ENCODE assay signal across 1 cellular context in the genomic region with DNA sequence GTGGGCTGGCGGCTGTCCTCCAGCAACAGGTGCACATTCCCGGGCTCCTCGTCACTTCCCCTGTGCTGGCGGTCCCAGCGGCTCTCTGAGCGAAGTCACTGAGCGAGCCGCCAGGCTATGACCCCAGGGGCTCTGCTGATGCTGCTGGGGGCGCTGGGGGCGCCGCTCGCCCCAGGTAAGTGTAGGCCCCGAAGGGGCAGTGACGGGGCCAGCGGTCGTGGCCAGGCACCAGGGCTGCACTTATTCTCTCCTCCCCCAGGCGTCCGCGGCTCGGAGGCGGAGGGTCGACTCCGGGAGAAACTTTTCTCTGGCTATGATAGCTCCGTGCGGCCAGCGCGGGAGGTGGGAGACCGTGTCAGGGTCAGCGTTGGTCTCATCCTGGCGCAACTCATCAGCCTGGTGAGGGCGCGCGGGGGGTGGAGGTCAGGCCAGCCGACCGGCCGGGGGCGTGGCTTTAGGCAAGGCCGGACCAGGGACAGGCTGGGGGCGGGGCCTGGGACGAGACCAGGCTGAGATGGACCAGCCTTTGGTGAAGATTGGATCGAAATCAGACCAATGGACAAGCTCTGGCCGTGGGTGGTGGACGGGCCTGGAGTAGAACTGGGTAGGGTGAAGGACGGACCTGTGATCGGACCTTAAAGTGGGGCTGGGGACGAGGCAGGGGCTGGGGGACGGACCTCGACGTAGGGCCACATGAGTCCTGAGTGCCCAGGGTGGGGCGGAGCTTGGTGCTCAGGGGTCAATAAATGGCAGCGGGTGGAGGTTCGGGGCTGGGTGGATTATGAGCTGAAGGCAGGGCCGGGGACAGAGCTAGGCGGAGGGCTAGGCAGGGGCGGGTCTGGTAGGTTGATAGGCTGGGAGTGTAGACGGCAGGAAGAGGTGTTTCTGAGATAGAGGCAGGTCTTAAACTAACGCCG.
TF ChIP-seq lines count a peak whose summit lies in the region.

A gene with protein sequence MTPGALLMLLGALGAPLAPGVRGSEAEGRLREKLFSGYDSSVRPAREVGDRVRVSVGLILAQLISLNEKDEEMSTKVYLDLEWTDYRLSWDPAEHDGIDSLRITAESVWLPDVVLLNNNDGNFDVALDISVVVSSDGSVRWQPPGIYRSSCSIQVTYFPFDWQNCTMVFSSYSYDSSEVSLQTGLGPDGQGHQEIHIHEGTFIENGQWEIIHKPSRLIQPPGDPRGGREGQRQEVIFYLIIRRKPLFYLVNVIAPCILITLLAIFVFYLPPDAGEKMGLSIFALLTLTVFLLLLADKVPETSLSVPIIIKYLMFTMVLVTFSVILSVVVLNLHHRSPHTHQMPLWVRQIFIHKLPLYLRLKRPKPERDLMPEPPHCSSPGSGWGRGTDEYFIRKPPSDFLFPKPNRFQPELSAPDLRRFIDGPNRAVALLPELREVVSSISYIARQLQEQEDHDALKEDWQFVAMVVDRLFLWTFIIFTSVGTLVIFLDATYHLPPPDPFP (plus strand): TSS at position 51 of the 917 bp plus-strand sequence. CDS start 67 bp downstream, at position 118.

TF ChIP-seq in HepG2, 621 proteins besides CTCF, POLR2A, EP300 and RAD21 (continued from another document and continues in another):
- TF ChIP-seq ZNF510 (CRISPR knock-in tag; IDR thresholded peaks at IDR 0.05; ENCODE audit: low read depth) (no peak), TAF15 (IDR thresholded peaks at IDR 0.05; ENCODE audit: low read depth, low read length, poor library complexity, severe bottlenecking) (no peak), TOPORS (CRISPR knock-in tag; IDR thresholded peaks at IDR 0.05) (no peak), PAX8 (CRISPR knock-in tag; IDR thresholded peaks at IDR 0.05; ENCODE audit: borderline replicate concordance) (0 out of 2 replicates have a peak, but pooled peaks have one; percentile 43), FOXJ3 (CRISPR knock-in tag; IDR thresholded peaks at IDR 0.05; ENCODE audit: borderline replicate concordance) (no peak), ZSCAN30 (CRISPR knock-in tag; IDR thresholded peaks at IDR 0.05) (no peak), POGZ (CRISPR knock-in tag; IDR thresholded peaks at IDR 0.05) (no peak), XRCC5 (optimal IDR thresholded peaks at IDR 0.05; ENCODE audit: low read length) (peak; percentile 71), PITX1 (CRISPR knock-in tag; IDR thresholded peaks at IDR 0.05) (0 out of 2 replicates have a peak, but pooled peaks have one; percentile 9), MED1 (CRISPR knock-in tag; IDR thresholded peaks at IDR 0.05) (peak; percentile 37; the same call in 1 of the 2 replicates), ZNF567 (CRISPR knock-in tag; IDR thresholded peaks at IDR 0.05; ENCODE audit: borderline replicate concordance) (no peak), XBP1 (CRISPR knock-in tag; IDR thresholded peaks at IDR 0.05) (no peak), MTF1 (CRISPR knock-in tag; IDR thresholded peaks at IDR 0.05) (no peak), CREM (IDR thresholded peaks at IDR 0.05) (0 out of 2 replicates have a peak, but pooled peaks have one; percentile 19), CREM (CRISPR knock-in tag; IDR thresholded peaks at IDR 0.05) (no peak), KAT2B (IDR thresholded peaks at IDR 0.05; ENCODE audit: borderline replicate concordance, low read depth, low read length) (no peak), ZNF12 (CRISPR knock-in tag; IDR thresholded peaks at IDR 0.05) (no peak), ZNF749 (CRISPR knock-in tag; IDR thresholded peaks at IDR 0.05; ENCODE audit: borderline replicate concordance) (0 out of 2 replicates have a peak, but pooled peaks have one; percentile 49)
- TF ChIP-seq, protein P1, sequence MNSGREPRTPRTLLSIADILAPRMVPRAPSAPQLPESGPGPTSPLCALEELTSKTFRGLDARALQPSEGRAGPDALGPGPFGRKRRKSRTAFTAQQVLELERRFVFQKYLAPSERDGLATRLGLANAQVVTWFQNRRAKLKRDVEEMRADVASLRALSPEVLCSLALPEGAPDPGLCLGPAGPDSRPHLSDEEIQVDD (CRISPR knock-in tag; IDR thresholded peaks at IDR 0.05; ENCODE audit: borderline replicate concordance) = peak; percentile 67; the same call in 1 of the 2 replicates
- TF ChIP-seq, protein P2, sequence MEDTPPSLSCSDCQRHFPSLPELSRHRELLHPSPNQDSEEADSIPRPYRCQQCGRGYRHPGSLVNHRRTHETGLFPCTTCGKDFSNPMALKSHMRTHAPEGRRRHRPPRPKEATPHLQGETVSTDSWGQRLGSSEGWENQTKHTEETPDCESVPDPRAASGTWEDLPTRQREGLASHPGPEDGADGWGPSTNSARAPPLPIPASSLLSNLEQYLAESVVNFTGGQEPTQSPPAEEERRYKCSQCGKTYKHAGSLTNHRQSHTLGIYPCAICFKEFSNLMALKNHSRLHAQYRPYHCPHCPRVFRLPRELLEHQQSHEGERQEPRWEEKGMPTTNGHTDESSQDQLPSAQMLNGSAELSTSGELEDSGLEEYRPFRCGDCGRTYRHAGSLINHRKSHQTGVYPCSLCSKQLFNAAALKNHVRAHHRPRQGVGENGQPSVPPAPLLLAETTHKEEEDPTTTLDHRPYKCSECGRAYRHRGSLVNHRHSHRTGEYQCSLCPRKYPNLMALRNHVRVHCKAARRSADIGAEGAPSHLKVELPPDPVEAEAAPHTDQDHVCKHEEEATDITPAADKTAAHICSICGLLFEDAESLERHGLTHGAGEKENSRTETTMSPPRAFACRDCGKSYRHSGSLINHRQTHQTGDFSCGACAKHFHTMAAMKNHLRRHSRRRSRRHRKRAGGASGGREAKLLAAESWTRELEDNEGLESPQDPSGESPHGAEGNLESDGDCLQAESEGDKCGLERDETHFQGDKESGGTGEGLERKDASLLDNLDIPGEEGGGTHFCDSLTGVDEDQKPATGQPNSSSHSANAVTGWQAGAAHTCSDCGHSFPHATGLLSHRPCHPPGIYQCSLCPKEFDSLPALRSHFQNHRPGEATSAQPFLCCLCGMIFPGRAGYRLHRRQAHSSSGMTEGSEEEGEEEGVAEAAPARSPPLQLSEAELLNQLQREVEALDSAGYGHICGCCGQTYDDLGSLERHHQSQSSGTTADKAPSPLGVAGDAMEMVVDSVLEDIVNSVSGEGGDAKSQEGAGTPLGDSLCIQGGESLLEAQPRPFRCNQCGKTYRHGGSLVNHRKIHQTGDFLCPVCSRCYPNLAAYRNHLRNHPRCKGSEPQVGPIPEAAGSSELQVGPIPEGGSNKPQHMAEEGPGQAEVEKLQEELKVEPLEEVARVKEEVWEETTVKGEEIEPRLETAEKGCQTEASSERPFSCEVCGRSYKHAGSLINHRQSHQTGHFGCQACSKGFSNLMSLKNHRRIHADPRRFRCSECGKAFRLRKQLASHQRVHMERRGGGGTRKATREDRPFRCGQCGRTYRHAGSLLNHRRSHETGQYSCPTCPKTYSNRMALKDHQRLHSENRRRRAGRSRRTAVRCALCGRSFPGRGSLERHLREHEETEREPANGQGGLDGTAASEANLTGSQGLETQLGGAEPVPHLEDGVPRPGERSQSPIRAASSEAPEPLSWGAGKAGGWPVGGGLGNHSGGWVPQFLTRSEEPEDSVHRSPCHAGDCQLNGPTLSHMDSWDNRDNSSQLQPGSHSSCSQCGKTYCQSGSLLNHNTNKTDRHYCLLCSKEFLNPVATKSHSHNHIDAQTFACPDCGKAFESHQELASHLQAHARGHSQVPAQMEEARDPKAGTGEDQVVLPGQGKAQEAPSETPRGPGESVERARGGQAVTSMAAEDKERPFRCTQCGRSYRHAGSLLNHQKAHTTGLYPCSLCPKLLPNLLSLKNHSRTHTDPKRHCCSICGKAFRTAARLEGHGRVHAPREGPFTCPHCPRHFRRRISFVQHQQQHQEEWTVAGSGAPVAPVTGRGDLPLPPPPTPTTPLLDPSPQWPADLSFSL (CRISPR knock-in tag; IDR thresholded peaks at IDR 0.05) = no peak
- TF ChIP-seq, protein P3, sequence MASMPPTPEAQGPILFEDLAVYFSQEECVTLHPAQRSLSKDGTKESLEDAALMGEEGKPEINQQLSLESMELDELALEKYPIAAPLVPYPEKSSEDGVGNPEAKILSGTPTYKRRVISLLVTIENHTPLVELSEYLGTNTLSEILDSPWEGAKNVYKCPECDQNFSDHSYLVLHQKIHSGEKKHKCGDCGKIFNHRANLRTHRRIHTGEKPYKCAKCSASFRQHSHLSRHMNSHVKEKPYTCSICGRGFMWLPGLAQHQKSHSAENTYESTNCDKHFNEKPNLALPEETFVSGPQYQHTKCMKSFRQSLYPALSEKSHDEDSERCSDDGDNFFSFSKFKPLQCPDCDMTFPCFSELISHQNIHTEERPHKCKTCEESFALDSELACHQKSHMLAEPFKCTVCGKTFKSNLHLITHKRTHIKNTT (CRISPR knock-in tag; IDR thresholded peaks at IDR 0.05) = no peak
- TF ChIP-seq, protein P4, sequence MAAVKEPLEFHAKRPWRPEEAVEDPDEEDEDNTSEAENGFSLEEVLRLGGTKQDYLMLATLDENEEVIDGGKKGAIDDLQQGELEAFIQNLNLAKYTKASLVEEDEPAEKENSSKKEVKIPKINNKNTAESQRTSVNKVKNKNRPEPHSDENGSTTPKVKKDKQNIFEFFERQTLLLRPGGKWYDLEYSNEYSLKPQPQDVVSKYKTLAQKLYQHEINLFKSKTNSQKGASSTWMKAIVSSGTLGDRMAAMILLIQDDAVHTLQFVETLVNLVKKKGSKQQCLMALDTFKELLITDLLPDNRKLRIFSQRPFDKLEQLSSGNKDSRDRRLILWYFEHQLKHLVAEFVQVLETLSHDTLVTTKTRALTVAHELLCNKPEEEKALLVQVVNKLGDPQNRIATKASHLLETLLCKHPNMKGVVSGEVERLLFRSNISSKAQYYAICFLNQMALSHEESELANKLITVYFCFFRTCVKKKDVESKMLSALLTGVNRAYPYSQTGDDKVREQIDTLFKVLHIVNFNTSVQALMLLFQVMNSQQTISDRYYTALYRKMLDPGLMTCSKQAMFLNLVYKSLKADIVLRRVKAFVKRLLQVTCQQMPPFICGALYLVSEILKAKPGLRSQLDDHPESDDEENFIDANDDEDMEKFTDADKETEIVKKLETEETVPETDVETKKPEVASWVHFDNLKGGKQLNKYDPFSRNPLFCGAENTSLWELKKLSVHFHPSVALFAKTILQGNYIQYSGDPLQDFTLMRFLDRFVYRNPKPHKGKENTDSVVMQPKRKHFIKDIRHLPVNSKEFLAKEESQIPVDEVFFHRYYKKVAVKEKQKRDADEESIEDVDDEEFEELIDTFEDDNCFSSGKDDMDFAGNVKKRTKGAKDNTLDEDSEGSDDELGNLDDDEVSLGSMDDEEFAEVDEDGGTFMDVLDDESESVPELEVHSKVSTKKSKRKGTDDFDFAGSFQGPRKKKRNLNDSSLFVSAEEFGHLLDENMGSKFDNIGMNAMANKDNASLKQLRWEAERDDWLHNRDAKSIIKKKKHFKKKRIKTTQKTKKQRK (IDR thresholded peaks at IDR 0.05; ENCODE audit: low read length) = no peak
- TF ChIP-seq, protein P5, sequence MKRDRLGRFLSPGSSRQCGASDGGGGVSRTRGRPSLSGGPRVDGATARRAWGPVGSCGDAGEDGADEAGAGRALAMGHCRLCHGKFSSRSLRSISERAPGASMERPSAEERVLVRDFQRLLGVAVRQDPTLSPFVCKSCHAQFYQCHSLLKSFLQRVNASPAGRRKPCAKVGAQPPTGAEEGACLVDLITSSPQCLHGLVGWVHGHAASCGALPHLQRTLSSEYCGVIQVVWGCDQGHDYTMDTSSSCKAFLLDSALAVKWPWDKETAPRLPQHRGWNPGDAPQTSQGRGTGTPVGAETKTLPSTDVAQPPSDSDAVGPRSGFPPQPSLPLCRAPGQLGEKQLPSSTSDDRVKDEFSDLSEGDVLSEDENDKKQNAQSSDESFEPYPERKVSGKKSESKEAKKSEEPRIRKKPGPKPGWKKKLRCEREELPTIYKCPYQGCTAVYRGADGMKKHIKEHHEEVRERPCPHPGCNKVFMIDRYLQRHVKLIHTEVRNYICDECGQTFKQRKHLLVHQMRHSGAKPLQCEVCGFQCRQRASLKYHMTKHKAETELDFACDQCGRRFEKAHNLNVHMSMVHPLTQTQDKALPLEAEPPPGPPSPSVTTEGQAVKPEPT (CRISPR knock-in tag; IDR thresholded peaks at IDR 0.05; ENCODE audit: low read depth) = no peak
- TF ChIP-seq, protein P6, sequence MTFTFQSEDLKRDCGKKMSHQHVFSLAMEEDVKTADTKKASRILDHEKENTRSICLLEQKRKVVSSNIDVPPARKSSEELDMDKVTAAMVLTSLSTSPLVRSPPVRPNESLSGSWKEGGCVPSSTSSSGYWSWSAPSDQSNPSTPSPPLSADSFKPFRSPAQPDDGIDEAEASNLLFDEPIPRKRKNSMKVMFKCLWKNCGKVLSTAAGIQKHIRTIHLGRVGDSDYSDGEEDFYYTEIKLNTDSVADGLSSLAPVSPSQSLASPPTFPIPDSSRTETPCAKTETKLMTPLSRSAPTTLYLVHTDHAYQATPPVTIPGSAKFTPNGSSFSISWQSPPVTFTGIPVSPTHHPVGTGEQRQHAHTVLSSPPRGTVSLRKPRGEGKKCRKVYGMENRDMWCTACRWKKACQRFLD (CRISPR knock-in tag; IDR thresholded peaks at IDR 0.05; ENCODE audit: borderline replicate concordance) = 0 out of 2 replicates have a peak, but pooled peaks have one; percentile 25
- TF ChIP-seq, protein P7, sequence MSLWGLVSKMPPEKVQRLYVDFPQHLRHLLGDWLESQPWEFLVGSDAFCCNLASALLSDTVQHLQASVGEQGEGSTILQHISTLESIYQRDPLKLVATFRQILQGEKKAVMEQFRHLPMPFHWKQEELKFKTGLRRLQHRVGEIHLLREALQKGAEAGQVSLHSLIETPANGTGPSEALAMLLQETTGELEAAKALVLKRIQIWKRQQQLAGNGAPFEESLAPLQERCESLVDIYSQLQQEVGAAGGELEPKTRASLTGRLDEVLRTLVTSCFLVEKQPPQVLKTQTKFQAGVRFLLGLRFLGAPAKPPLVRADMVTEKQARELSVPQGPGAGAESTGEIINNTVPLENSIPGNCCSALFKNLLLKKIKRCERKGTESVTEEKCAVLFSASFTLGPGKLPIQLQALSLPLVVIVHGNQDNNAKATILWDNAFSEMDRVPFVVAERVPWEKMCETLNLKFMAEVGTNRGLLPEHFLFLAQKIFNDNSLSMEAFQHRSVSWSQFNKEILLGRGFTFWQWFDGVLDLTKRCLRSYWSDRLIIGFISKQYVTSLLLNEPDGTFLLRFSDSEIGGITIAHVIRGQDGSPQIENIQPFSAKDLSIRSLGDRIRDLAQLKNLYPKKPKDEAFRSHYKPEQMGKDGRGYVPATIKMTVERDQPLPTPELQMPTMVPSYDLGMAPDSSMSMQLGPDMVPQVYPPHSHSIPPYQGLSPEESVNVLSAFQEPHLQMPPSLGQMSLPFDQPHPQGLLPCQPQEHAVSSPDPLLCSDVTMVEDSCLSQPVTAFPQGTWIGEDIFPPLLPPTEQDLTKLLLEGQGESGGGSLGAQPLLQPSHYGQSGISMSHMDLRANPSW (CRISPR knock-in tag; IDR thresholded peaks at IDR 0.05; ENCODE audit: borderline replicate concordance) = 0 out of 2 replicates have a peak, but pooled peaks have one; percentile 21
- TF ChIP-seq, protein P8, sequence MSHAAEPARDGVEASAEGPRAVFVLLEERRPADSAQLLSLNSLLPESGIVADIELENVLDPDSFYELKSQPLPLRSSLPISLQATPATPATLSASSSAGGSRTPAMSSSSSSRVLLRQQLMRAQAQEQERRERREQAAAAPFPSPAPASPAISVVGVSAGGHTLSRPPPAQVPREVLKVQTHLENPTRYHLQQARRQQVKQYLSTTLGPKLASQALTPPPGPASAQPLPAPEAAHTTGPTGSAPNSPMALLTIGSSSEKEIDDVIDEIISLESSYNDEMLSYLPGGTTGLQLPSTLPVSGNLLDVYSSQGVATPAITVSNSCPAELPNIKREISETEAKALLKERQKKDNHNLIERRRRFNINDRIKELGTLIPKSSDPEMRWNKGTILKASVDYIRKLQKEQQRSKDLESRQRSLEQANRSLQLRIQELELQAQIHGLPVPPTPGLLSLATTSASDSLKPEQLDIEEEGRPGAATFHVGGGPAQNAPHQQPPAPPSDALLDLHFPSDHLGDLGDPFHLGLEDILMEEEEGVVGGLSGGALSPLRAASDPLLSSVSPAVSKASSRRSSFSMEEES (CRISPR knock-in tag; IDR thresholded peaks at IDR 0.05) = peak; percentile 24; the same call in 1 of the 2 replicates
